ENCODE assay signal across 21 cellular contexts in the genomic region with DNA sequence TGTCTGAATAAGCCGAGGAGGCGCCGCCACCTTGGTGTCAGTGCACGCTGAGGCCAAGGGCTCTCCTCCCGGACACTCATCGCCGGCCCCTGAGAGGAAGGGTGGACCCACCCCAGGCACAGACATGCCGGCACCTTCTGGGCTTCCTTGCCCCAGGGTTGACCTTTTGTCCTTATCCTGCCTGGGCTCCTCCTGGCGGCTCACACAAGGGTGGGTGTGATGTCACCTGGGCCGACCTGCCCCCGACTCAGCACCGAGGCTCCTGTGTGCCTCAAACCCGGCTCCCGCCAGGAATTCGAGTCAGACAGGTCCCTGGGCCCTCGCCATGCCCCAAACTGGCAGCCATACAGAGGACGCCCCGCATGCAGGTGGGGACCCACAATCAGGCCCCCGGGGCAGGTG. TPM values are rescaled to one million over a fixed set of nuclear protein-coding genes. Genes with fewer than 3 reads are reported as not detected.
A peak's percentile ranks its signal among the peaks of the same experiment; 100 is the strongest.
DNase-seq lines count a peak whose midpoint lies in the region; ATAC-seq, FAIRE-seq and TF ChIP-seq lines count a peak whose summit lies in the region.
"Had no signal": no experiment of that assay in that cellular context is flagged by ENCODE, and none has a peak within 500 bp of the region (broad histone marks: within the 10 kb centered on the region; RNA-seq: fewer than 3 reads in every experiment).

No MANE protein-coding gene starts in this region.

- H3K4me2 ChIP-seq in HepG2 (ENCODE audit: low read depth, low read length) = no peak overlapping the region
- H3K4me2 ChIP-seq: PC-9 had no signal

- H3K9me3 ChIP-seq in liver (ENCODE audit: control insufficient read depth in 4 of 4, low read length in 3 of 4) (no peaks in the 10 kb centered on the region), HepG2 (ENCODE audit: low read length) (no peaks in the 10 kb centered on the region), left ventricle myocardium inferior (replicated peaks) (no peaks in the 10 kb centered on the region), upper lobe of right lung (no peaks in the 10 kb centered on the region)
- H3K9me3 ChIP-seq: HAP-1 had no signal

- FAIRE-seq in HepG2 (lab: Jason Lieb, UNC) = no peak
- FAIRE-seq: HTR-8/SVneo, K562 had no signal

- no peak for TF ChIP-seq RAD21 in liver (IDR thresholded peaks at IDR 0.05)
- no peak for TF ChIP-seq RAD21 in HepG2 (CRISPR knock-in tag; IDR thresholded peaks at IDR 0.05)

- no peaks in the 10 kb centered on the region for H3K79me2 ChIP-seq in HepG2 (ENCODE audit: insufficient read depth, low read length)

- in situ Hi-C loops in HepG2 (cut with HindIII; ENCODE audit: extremely low pct_ligation_motif_present, low pct_unique_long_range_greater_than_20kb) = no loop called here

- BruUV-seq in HepG2 (replicated peaks; lab: Mats Ljungman, UMichigan) = no TSS peak

- TF ChIP-seq CTCF in liver (IDR thresholded peaks at IDR 0.05; ENCODE audit: low read depth, low read length, missing input control) = no peak
- no peak for TF ChIP-seq CTCF in HepG2 (CRISPR knock-in tag; IDR thresholded peaks at IDR 0.05)
- TF ChIP-seq CTCF in left ventricle myocardium inferior (IDR thresholded peaks at IDR 0.05; ENCODE audit: borderline replicate concordance) = no peak
- TF ChIP-seq CTCF in upper lobe of right lung (IDR thresholded peaks at IDR 0.05) = no peak

- H3K27me3 ChIP-seq in liver (ENCODE audit: control insufficient read depth in 4 of 4, insufficient read depth in 4 of 4, low read length in 3 of 4) (no peaks in the 10 kb centered on the region), HepG2 (ENCODE audit: control insufficient read depth in 1 of 2, insufficient read depth in 2 of 2, low read length in 2 of 2) (peaks cover 10 to 67% of the 10 kb centered on the region in 2 experiments; a peak in 3 of 5 replicates), left ventricle myocardium inferior (ENCODE audit: low read depth) (peaks cover 34% of the 10 kb centered on the region), upper lobe of right lung (no peaks in the 10 kb centered on the region)

- peaks cover 0 to 12% (median 8%) of the 10 kb centered on the region in 4 donors for H3K4me1 ChIP-seq in liver (ENCODE audit: control insufficient read depth in 4 of 4, insufficient read depth in 4 of 4, low read length in 3 of 4)
- peaks cover 6% of the 10 kb centered on the region for H3K4me1 ChIP-seq in HepG2 (ENCODE audit: insufficient read depth, low read length)
- peaks cover 34% of the 10 kb centered on the region for H3K4me1 ChIP-seq in left ventricle myocardium inferior
- peaks cover 10% of the 10 kb centered on the region for H3K4me1 ChIP-seq in upper lobe of right lung

- H3K9ac ChIP-seq in liver (ENCODE audit: low read depth in 1 of 2, low read length in 2 of 2) (no peak overlapping the region), HepG2 (ENCODE audit: insufficient read depth, low read depth, low read length) (no peak overlapping the region)

- no peak for TF ChIP-seq POLR2A in HepG2 (IDR thresholded peaks at IDR 0.05; ENCODE audit: insufficient read depth in 1 of 2, low read depth in 2 of 2, low read length in 2 of 2)

- H3K36me3 ChIP-seq in liver (ENCODE audit: control insufficient read depth in 4 of 4, insufficient read depth in 3 of 4, low read depth in 1 of 4, low read length in 3 of 4) (no peaks in the 10 kb centered on the region), HepG2 (replicated peaks in 1 of 2; ENCODE audit: control insufficient read depth in 1 of 2, insufficient read depth in 2 of 2, low read length in 2 of 2) (no peaks in the 10 kb centered on the region), left ventricle myocardium inferior (no peaks in the 10 kb centered on the region), upper lobe of right lung (no peaks in the 10 kb centered on the region)
- H3K36me3 ChIP-seq: HAP-1 had no signal

- TF ChIP-seq EP300 in HepG2 (IDR thresholded peaks at IDR 0.05; ENCODE audit: low read depth in 2 of 2, low read length in 2 of 2) = no peak
- TF ChIP-seq EP300 in HepG2 (CRISPR knock-in tag; IDR thresholded peaks at IDR 0.05; ENCODE audit: borderline replicate concordance) = no peak

- CTCF ChIA-PET in HepG2 (lab: Yijun Ruan, JAX; ENCODE audit: low intra/inter-chr PET ratio, low total read pairs) = no interaction called here

- no peak overlapping the region for H3K27ac ChIP-seq in liver (ENCODE audit: low read depth in 1 of 2, low read length in 2 of 2)
- no peak overlapping the region for H3K27ac ChIP-seq in HepG2 (ENCODE audit: extremely low read length, insufficient read depth, low read length)
- peak overlapping the region; percentile 51 for H3K27ac ChIP-seq in left ventricle myocardium inferior (replicated peaks)
- H3K27ac ChIP-seq in upper lobe of right lung = no peak overlapping the region
- H3K27ac ChIP-seq: HL-60, PC-9 had no signal

- intact Hi-C loops in HepG2 (cut with micrococcal nuclease; ENCODE audit: unreplicated experiment) = no loop called here
- intact Hi-C loops in left ventricle myocardium inferior (cut with micrococcal nuclease) = no loop called here
- intact Hi-C loops in upper lobe of right lung (cut with DNase I) = no loop called here

- no peak overlapping the region for H3K4me3 ChIP-seq in liver (ENCODE audit: low read depth in 1 of 3, low read length in 3 of 3)
- H3K4me3 ChIP-seq in HepG2 (replicated peaks in 1 of 3; ENCODE audit: insufficient read depth in 1 of 3, low read depth in 2 of 3, low read length in 3 of 3) = no peak overlapping the region
- H3K4me3 ChIP-seq in left ventricle myocardium inferior = no peak overlapping the region
- no peak overlapping the region for H3K4me3 ChIP-seq in upper lobe of right lung
- H3K4me3 ChIP-seq: HAP-1, K562, PC-9 had no signal

- ATAC-seq in HepG2 (no peak), upper lobe of right lung (no peak), HG03378 (IDR thresholded peaks at IDR 0.05; ENCODE audit: unreplicated experiment) (no peak)
- ATAC-seq in stimulated activated naive CD8-positive, alpha-beta T cell treated with anti-CD3 and anti-CD28 coated beads, Interleukin-15, Interleukin-2, amounts not matched to agents 100 U/mL and 50 U/mL, for 24 hours = no peak
- ATAC-seq: K562 had no signal

- 70% methylated on average over 19 of the region's 19 CpGs for WGBS in liver
- WGBS in HepG2 (ENCODE audit: low lambda C conversion rate) = 3% methylated on average over 6 of the region's 19 CpGs

- no peaks in the 10 kb centered on the region for H4K20me1 ChIP-seq in HepG2 (ENCODE audit: insufficient read depth, low read length)

- DNase-seq in HepG2 (ENCODE audit: low spot score) (no peak), left ventricle myocardium inferior (peak; percentile 46), mesenteric fat pad (ENCODE audit: low spot score) (peak; percentile 87), upper lobe of right lung (peak; percentile 67), NCI-H748 (lab: John Stamatoyannopoulos, UW; ENCODE audit: unreplicated experiment) (no peak)
- DNase-seq in stimulated activated naive CD8-positive, alpha-beta T cell treated with anti-CD3 and anti-CD28 coated beads, Interleukin-15, Interleukin-2, amounts not matched to agents 100 U/mL and 50 U/mL, for 24 hours = no peak
- DNase-seq: AML-193, COR-L47, DMS153, EL, MV-4-11, NCI-H1417, NCI-H1930, NCI-H446 treated with DMSO at 0.1 percent for 48 hours, PC-9 had no signal

- POLR2A ChIA-PET in HepG2 (lab: Yijun Ruan, JAX) = no interaction called here

- no peak overlapping the region for H2AFZ ChIP-seq in HepG2 (ENCODE audit: low read length)
- H2AFZ ChIP-seq: PC-9 had no signal

TF ChIP-seq in liver, 16 proteins besides CTCF, POLR2A, EP300 and RAD21 (continues in another document):
- TF ChIP-seq FOXA2 (IDR thresholded peaks at IDR 0.05) = no peak

TF ChIP-seq in HepG2, 621 proteins besides CTCF, POLR2A, EP300 and RAD21 (continues in another document):
- no peak for TF ChIP-seq TCF12 (IDR thresholded peaks at IDR 0.05)
- no peak for TF ChIP-seq TCF12 (CRISPR knock-in tag; IDR thresholded peaks at IDR 0.05)

RNA-seq across cellular contexts. Expression of a gene that starts 17.7 kb away (rescaled TPM):
- under 1 TPM; 0.33 to 0.59 TPM for total RNA-seq in liver
- polyA plus RNA-seq in liver = under 1 TPM; 0.36 to 0.47 TPM
- total RNA-seq in HepG2 (2016; rRNA removed; fragmentation: Illumina TruSeq; extraction: Trizol) = 0.74 and 0.84 TPM in 2 replicates
- not detected in 2 replicates for total RNA-seq in HepG2 (2016; cell fraction: cytosol; rRNA removed; fragmentation: Illumina TruSeq; extraction: Trizol; ENCODE audit: low read depth)
- 0.87 and 1.1 TPM in 2 replicates for total RNA-seq in HepG2 (2016; cell fraction: insoluble cytoplasmic fraction; rRNA removed; fragmentation: Illumina TruSeq; extraction: Trizol)
- total RNA-seq in HepG2 (2016; cell fraction: membrane; rRNA removed; fragmentation: Illumina TruSeq; extraction: Trizol) = 0.21 and 0.34 TPM in 2 replicates
- total RNA-seq in HepG2 (2016; cell fraction: nucleus; rRNA removed; fragmentation: Illumina TruSeq; extraction: Trizol) = 0.53 and 1.3 TPM in 2 replicates
- polyA plus RNA-seq in HepG2 (2011; rRNA removed) = 0.10 and 0.24 TPM in 2 replicates
- polyA plus RNA-seq in HepG2 (2011; cell fraction: cytosol; rRNA removed) = 0.13 and 0.19 TPM in 2 replicates
- polyA plus RNA-seq in HepG2 (2011; cell fraction: nucleus; rRNA removed) = 0.05 and 0.27 TPM in 2 replicates
- 0.12 and 0.16 TPM in 2 replicates for polyA plus RNA-seq in HepG2 (2012)
- 0.18 and 0.26 TPM in 2 replicates for polyA plus RNA-seq in HepG2 (2016; cell fraction: cytosol; fragmentation: Illumina TruSeq; extraction: Trizol; ENCODE audit: low read depth)
- polyA plus RNA-seq in HepG2 (2016; cell fraction: insoluble cytoplasmic fraction; fragmentation: Illumina TruSeq; extraction: Trizol; ENCODE audit: low read depth) = 0.86 and 1.2 TPM in 2 replicates
- polyA plus RNA-seq in HepG2 (2016; cell fraction: membrane; fragmentation: Illumina TruSeq; extraction: Trizol; ENCODE audit: low read depth) = 0.33 and 0.34 TPM in 2 replicates
- polyA plus RNA-seq in HepG2 (2016; cell fraction: nucleus; fragmentation: Illumina TruSeq; extraction: Trizol; ENCODE audit: insufficient read depth, low read depth) = 0.60 and 0.65 TPM in 2 replicates
- polyA minus RNA-seq in HepG2 (2011; rRNA and poly(A)+ RNA removed; ENCODE audit: low replicate concordance) = 0.06 TPM in 1 of 2 replicates, not detected in the other
- not detected in 2 replicates for polyA minus RNA-seq in HepG2 (2011; cell fraction: cytosol; rRNA and poly(A)+ RNA removed)
- polyA minus RNA-seq in HepG2 (2011; cell fraction: nucleus; rRNA and poly(A)+ RNA removed) = 0.26 TPM in 1 of 2 replicates, not detected in the other
- total RNA-seq in left ventricle myocardium inferior = 0.99 TPM
- total RNA-seq in mesenteric fat pad = not detected
- 0.52 TPM for total RNA-seq in upper lobe of right lung
- total RNA-seq: K562, PC-9 had no signal
- polyA plus RNA-seq: K562 had no signal

Comparison
In these comparisons a context has a peak if more than half of its experiments do, and no peak if none do; other contexts are left out.
1. DNase-seq: peak in left ventricle myocardium inferior (single experiment), mesenteric fat pad (single experiment) and upper lobe of right lung (single experiment); none in HepG2 (single experiment), stimulated activated naive CD8-positive, alpha-beta T cell treated with anti-CD3 and anti-CD28 coated beads, Interleukin-15, Interleukin-2, amounts not matched to agents 100 U/mL and 50 U/mL, for 24 hours (single experiment) and NCI-H748 (single experiment).